ENCODE assay signal across 8 cellular contexts in genomic region chr4:6941796-6942195, GRCh38. TPM values are rescaled to one million over a fixed set of nuclear protein-coding genes. Genes with fewer than 3 reads are reported as not detected.
A peak's percentile ranks its signal among the peaks of the same experiment; 100 is the strongest.
DNase-seq lines count a peak whose midpoint lies in the region; ATAC-seq and TF ChIP-seq lines count a peak whose summit lies in the region.

No MANE protein-coding gene starts in this region.

- no peaks in the 10 kb centered on the region for H3K27me3 ChIP-seq in adrenal gland
- no peaks in the 10 kb centered on the region for H3K27me3 ChIP-seq in mucosa of stomach (ENCODE audit: control insufficient read depth, insufficient read depth, low read length)

- H3K36me3 Mint-ChIP-seq in CD14-positive monocyte = peaks cover 13 to 48% of the 10 kb centered on the region in 2 donors
- H3K36me3 Mint-ChIP-seq in HFFc6 (ENCODE audit: low read depth) = no peaks in the 10 kb centered on the region

- no peaks in the 10 kb centered on the region for H3K36me3 ChIP-seq in adrenal gland (replicated peaks in 1 of 2)
- H3K36me3 ChIP-seq in mucosa of stomach (ENCODE audit: control insufficient read depth, insufficient read depth, low read length) = no peaks in the 10 kb centered on the region

- peaks cover 81% of the 10 kb centered on the region for H3K4me1 Mint-ChIP-seq in CD14-positive monocyte
- peaks cover 35% of the 10 kb centered on the region for H3K4me1 Mint-ChIP-seq in HFFc6 (ENCODE audit: low read depth)

- 53 to 56% (median 54%) methylated on average over 4 of the region's 4 CpGs for WGBS in adrenal gland, 4 donors

- H3K4me3 Mint-ChIP-seq in CD14-positive monocyte (peak overlapping the region; percentile 27 to 73), HFFc6 (peak overlapping the region; percentile 78)

- no peak for TF ChIP-seq POLR2A in adrenal gland (IDR thresholded peaks at IDR 0.05)

- peak overlapping the region; percentile 40 for H3K9ac ChIP-seq in mucosa of stomach (ENCODE audit: low read length)

- ATAC-seq in HG03025 (IDR thresholded peaks at IDR 0.05; ENCODE audit: low FRiP score, unreplicated experiment) = no peak
- ATAC-seq in GM18498 (IDR thresholded peaks at IDR 0.05; ENCODE audit: unreplicated experiment) = no peak

- H3K27ac ChIP-seq in adrenal gland = peak overlapping the region; percentile 5 to 89 (median 68)

- peak overlapping the region; percentile 89 to 97 (median 94) for H3K27ac Mint-ChIP-seq in CD14-positive monocyte
- peak overlapping the region; percentile 94 for H3K27ac Mint-ChIP-seq in HFFc6

- peaks cover 0 to 7% (median 0%) of the 10 kb centered on the region in 3 donors for H3K27me3 Mint-ChIP-seq in CD14-positive monocyte (ENCODE audit: low read depth in 3 of 3)
- no peaks in the 10 kb centered on the region; the same call in none of the 2 replicates for H3K27me3 Mint-ChIP-seq in HFFc6 (ENCODE audit: insufficient read depth)

- TF ChIP-seq CTCF in CD14-positive monocyte (IDR thresholded peaks at IDR 0.05) (no peak), HFFc6 (IDR thresholded peaks at IDR 0.05) (no peak), adrenal gland (IDR thresholded peaks at IDR 0.05) (no peak)

- no peak overlapping the region for H3K4me3 ChIP-seq in adrenal gland
- no peak overlapping the region for H3K4me3 ChIP-seq in mucosa of stomach (ENCODE audit: low read length)

- DNase-seq in CD14-positive monocyte (ENCODE audit: low spot score) = no peak
- no peak for DNase-seq in HFFc6
- no peak for DNase-seq in adrenal gland
- no peak for DNase-seq in glomerular visceral epithelial cell (ENCODE audit: extremely low spot score)
- DNase-seq in COLO829 (ENCODE audit: low spot score) = no peak

- H3K9me3 ChIP-seq in adrenal gland (replicated peaks in 1 of 3) (no peaks in the 10 kb centered on the region), mucosa of stomach (ENCODE audit: control insufficient read depth, low read length) (no peaks in the 10 kb centered on the region)

- H3K4me1 ChIP-seq in adrenal gland (replicated peaks in 1 of 2) (peaks cover 34 to 61% of the 10 kb centered on the region in 2 donors), mucosa of stomach (ENCODE audit: control insufficient read depth, insufficient read depth, low read length) (peaks cover 16% of the 10 kb centered on the region)

- intact Hi-C loops in CD14-positive monocyte (cut with micrococcal nuclease) = loop anchor here in 1 of 2 donors (2.0 to 5.0 kb wide), 3 partner anchors 15 to 49 kb away; partner anchors contain the start of gene TBC1D14
- intact Hi-C loops in adrenal gland (cut with DNase I) = no loop called here

- H3K9me3 Mint-ChIP-seq in CD14-positive monocyte = peaks cover 0 to 8% (median 0%) of the 10 kb centered on the region in 7 donors
- H3K9me3 Mint-ChIP-seq in HFFc6 = no peaks in the 10 kb centered on the region

RNA-seq across cellular contexts. Expression of gene TBC1D14, which starts 32.2 kb away (rescaled TPM):
- polyA plus RNA-seq in CD14-positive monocyte (10 to 100 TPM; 36.3 to 44.7 TPM), adrenal gland (10 to 100 TPM; 24.9 to 54.0 (median 28.2) TPM)
- 10 to 100 TPM; 23.3 to 32.5 (median 27.9) TPM for total RNA-seq in HFFc6 (2021; fragmentation: NEBNext Ultra II Directional; extraction: Animal tissue kit (Norgen Biotek cat#: 25700))
- 100 to 1,000 TPM in 1 of 8 donors, 10 to 100 TPM in 7; 74.9 to 110 (median 84.3) TPM for total RNA-seq in adrenal gland
